8 cellular contexts compared by ENCODE assay signal in the genomic region with DNA sequence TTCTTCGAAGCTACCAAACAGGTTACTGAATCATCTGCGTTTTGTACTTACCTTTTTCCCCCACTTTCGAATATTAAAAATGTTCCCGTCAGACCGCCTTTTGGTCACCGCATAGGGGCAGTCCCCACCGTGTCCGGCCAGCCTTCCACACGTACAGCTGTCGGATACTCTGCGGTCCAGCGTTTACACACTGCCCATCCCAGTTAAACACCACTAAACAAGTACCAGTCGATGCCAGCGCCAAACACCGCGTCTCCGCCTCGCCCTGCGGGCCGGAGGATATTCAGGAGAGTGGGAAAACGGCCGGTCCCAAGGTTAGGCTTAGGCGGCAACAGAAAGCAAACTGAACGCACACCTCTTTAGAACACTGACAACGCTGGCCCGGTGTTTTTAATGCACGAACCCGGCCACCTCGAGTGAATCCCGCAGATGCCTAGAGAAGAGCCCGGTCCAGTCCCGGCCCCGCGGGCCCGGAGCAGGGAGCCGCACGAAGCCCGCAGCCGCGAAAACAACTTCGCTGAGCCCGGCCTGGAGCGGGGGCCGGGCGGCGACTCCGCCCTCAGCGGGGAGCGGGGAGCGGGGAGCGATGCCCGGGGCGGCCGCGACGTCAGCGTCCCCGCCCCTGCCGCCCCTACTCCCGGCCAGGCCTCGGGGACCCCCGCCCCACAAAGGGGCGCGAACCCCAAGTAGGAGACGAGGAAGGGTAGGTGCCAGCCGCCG.
DNase-seq lines count a peak whose midpoint lies in the region; ATAC-seq and TF ChIP-seq lines count a peak whose summit lies in the region.

No MANE protein-coding gene starts in this region.

- no peak for TF ChIP-seq CTCF in AG09309 (IDR thresholded peaks at IDR 0.05; ENCODE audit: control insufficient read depth, insufficient read depth, low read depth, low read length, missing control alignments)

- peak overlapping the region; percentile 35 for H3K27ac Mint-ChIP-seq in stimulated activated memory B cell treated with anti-CD40 and anti-IgM and Interleukin-4, amounts not matched to agents 10 μg/mL and 1 μg/mL and 100 μg/mL, for 72 hours

- peak; percentile 35 for ATAC-seq in HG02870 (IDR thresholded peaks at IDR 0.05; ENCODE audit: unreplicated experiment)
- ATAC-seq in stimulated activated memory B cell treated with anti-CD40 and anti-IgM and Interleukin-4, amounts not matched to agents 10 μg/mL and 1 μg/mL and 100 μg/mL, for 72 hours: peak; percentile 62

- in situ Hi-C loops in T47D (cut with HindIII; ENCODE audit: low pct_unique_long_range_greater_than_20kb, low sequenced_read_pairs): no loop called here

- DNase-seq in AG09309 (ENCODE audit: low read depth) (no peak), NCI-H510A treated with DMSO at 0.1 percent for 48 hours (lab: John Stamatoyannopoulos, UW) (peak; percentile 92), T47D (ENCODE audit: low read depth in 1 of 2, low spot score in 1 of 2) (peak; percentile 55 to 73), kidney glomerular epithelial cell (lab: John Stamatoyannopoulos, UW) (peak; percentile 31), activated gamma-delta T cell (lab: John Stamatoyannopoulos, UW) (no peak)

- H3K4me3 Mint-ChIP-seq in stimulated activated memory B cell treated with anti-CD40 and anti-IgM and Interleukin-4, amounts not matched to agents 10 μg/mL and 1 μg/mL and 100 μg/mL, for 72 hours: peak overlapping the region; percentile 78

- H3K9me3 Mint-ChIP-seq in stimulated activated memory B cell treated with anti-CD40 and anti-IgM and Interleukin-4, amounts not matched to agents 10 μg/mL and 1 μg/mL and 100 μg/mL, for 72 hours: no peaks in the 10 kb centered on the region

- peak overlapping the region; percentile 75 for H3K4me3 ChIP-seq in AG09309 (ENCODE audit: control insufficient read depth, low read depth, low read length)
- H3K4me3 ChIP-seq in GM08714 (ENCODE audit: low read length): peak overlapping the region; percentile 65

- no peaks in the 10 kb centered on the region for H3K27me3 Mint-ChIP-seq in stimulated activated memory B cell treated with anti-CD40 and anti-IgM and Interleukin-4, amounts not matched to agents 10 μg/mL and 1 μg/mL and 100 μg/mL, for 72 hours

- H3K4me1 Mint-ChIP-seq in stimulated activated memory B cell treated with anti-CD40 and anti-IgM and Interleukin-4, amounts not matched to agents 10 μg/mL and 1 μg/mL and 100 μg/mL, for 72 hours: peaks cover 16% of the 10 kb centered on the region

- no peaks in the 10 kb centered on the region for H3K36me3 Mint-ChIP-seq in stimulated activated memory B cell treated with anti-CD40 and anti-IgM and Interleukin-4, amounts not matched to agents 10 μg/mL and 1 μg/mL and 100 μg/mL, for 72 hours

Comparison
In these comparisons a context has a peak if more than half of its experiments do, and no peak if none do; other contexts are left out.
1. DNase-seq: peak in NCI-H510A treated with DMSO at 0.1 percent for 48 hours (single experiment), T47D (2 of 2) and kidney glomerular epithelial cell (single experiment); none in AG09309 (single experiment) and activated gamma-delta T cell (single experiment).